ENCODE assay signal across 1 cellular context in genomic region chr1:117365350-117366280, GRCh38.
TF ChIP-seq lines count a peak whose summit lies in the region.

No MANE protein-coding gene starts in this region.

TF ChIP-seq in HEK293, 187 proteins besides CTCF, POLR2A, EP300 and RAD21 (continued from another document):
- TF ChIP-seq ZNF138 (tag by site-specific recombination; IDR thresholded peaks at IDR 0.05; ENCODE audit: borderline replicate concordance) (no peak), ZNF792 (tag by site-specific recombination; IDR thresholded peaks at IDR 0.05) (no peak), ZBTB8A (tag by site-specific recombination; IDR thresholded peaks at IDR 0.05) (no peak), ZNF791 (tag by site-specific recombination; IDR thresholded peaks at IDR 0.05) (no peak), ZNF26 (tag by site-specific recombination; IDR thresholded peaks at IDR 0.05) (no peak), ZNF155 (tag by site-specific recombination; IDR thresholded peaks at IDR 0.05) (no peak), ZNF768 (tag by site-specific recombination; IDR thresholded peaks at IDR 0.05) (no peak), MZF1 (tag by site-specific recombination; IDR thresholded peaks at IDR 0.05; ENCODE audit: borderline replicate concordance) (no peak), ZNF350 (tag by site-specific recombination; IDR thresholded peaks at IDR 0.05) (no peak), ZNF148 (tag by site-specific recombination; IDR thresholded peaks at IDR 0.05; ENCODE audit: borderline replicate concordance) (no peak)
